9 cellular contexts compared by ENCODE assay signal in genomic region chr14:52314521-52315354, GRCh38. TPM values are rescaled to one million over a fixed set of nuclear protein-coding genes. Genes with fewer than 3 reads are reported as not detected.
DNase-seq lines count a peak whose midpoint lies in the region; ATAC-seq and TF ChIP-seq lines count a peak whose summit lies in the region.
"Had no signal": no experiment of that assay in that cellular context is flagged by ENCODE, and none has a peak within 500 bp of the region (broad histone marks: within the 10 kb centered on the region; RNA-seq: fewer than 3 reads in every experiment).

No MANE protein-coding gene starts in this region.

- no peak overlapping the region for H3K27ac ChIP-seq in DOHH2 (ENCODE audit: low read depth, low read length)
- H3K27ac ChIP-seq: KMS-11 had no signal

- intact Hi-C loops in lower leg skin (cut with DNase I; ENCODE audit: low total_unique reads): no loop called here

- TF ChIP-seq POLR2A in lower leg skin (IDR thresholded peaks at IDR 0.05): no peak

- TF ChIP-seq CTCF in DOHH2 (IDR thresholded peaks at IDR 0.05; ENCODE audit: low read depth, low read length, poor library complexity, severe bottlenecking) (no peak), WI38 (IDR thresholded peaks at IDR 0.05; ENCODE audit: low read depth, low read length) (no peak), choroid plexus epithelial cell (conservative IDR thresholded peaks at IDR 0.05; ENCODE audit: low read depth, low read length) (no peak), lower leg skin (IDR thresholded peaks at IDR 0.05) (no peak)

- no peaks in the 10 kb centered on the region for H3K36me3 ChIP-seq in DOHH2 (ENCODE audit: control insufficient read depth, low read length)

- H3K4me1 ChIP-seq in DOHH2 (ENCODE audit: control insufficient read depth, low read length): peaks cover 13% of the 10 kb centered on the region

- peak overlapping the region; percentile 7; the same call in 1 of the 2 replicates for H3K4me2 ChIP-seq in DOHH2 (ENCODE audit: low read length)
- H3K4me2 ChIP-seq: KMS-11 had no signal

- no peaks in the 10 kb centered on the region for H3K9me2 ChIP-seq in DOHH2 (replicated peaks; ENCODE audit: control insufficient read depth, low read length)

- H3K4me3 ChIP-seq in DOHH2 (ENCODE audit: low read length) (no peak overlapping the region), WI38 (ENCODE audit: low read depth, low read length) (peak overlapping the region; percentile 79), choroid plexus epithelial cell (ENCODE audit: low read depth, low read length) (peak overlapping the region; percentile 89), lower leg skin (ENCODE audit: low read depth, poor library complexity, severe bottlenecking) (peak overlapping the region; percentile 28)

- H3K9me3 ChIP-seq in DOHH2 (ENCODE audit: control insufficient read depth, insufficient read depth, low read length): peaks cover 3% of the 10 kb centered on the region

- 2 to 15% methylated on average over 24 to 47 of the region's 67 CpGs for WGBS in lower leg skin, 2 donors

- H4K20me1 ChIP-seq in DOHH2 (ENCODE audit: control insufficient read depth, insufficient read depth, low read depth, low read length): no peaks in the 10 kb centered on the region

- H3F3A ChIP-seq in DOHH2 (ENCODE audit: control insufficient read depth, insufficient read depth): no peaks in the 10 kb centered on the region

- DNase-seq in choroid plexus epithelial cell (ENCODE audit: low read depth) (peak; percentile 40), lower leg skin (ENCODE audit: low spot score in 2 of 2) (peak in 1 of 2 donors; percentile 87), medulla oblongata (ENCODE audit: extremely low spot score) (no peak), NCI-H1930 (lab: John Stamatoyannopoulos, UW) (no peak)
- DNase-seq in stimulated activated CD8-positive, alpha-beta memory T cell treated with anti-CD3 and anti-CD28 coated beads, Interleukin-12 subunit alpha, Interleukin-12 subunit beta, amount 100 ng/mL, for 4 hours (ENCODE audit: low read depth): peak; percentile 29

- peak; percentile 32 for ATAC-seq in HG02885 (IDR thresholded peaks at IDR 0.05; ENCODE audit: poor library complexity, unreplicated experiment)

- peaks cover 28% of the 10 kb centered on the region for H3K27me3 ChIP-seq in DOHH2 (ENCODE audit: control insufficient read depth, low read length)

- H3K79me2 ChIP-seq in DOHH2 (ENCODE audit: control insufficient read depth, low read length): no peaks in the 10 kb centered on the region

RNA-seq across cellular contexts. Expression of gene PTGER2, which starts 0.6 kb away (rescaled TPM):
- 1 to 10 TPM in 3 of 4 donors, under 1 TPM in 1; 0.15 to 3.6 (median 2.0) TPM for total RNA-seq in lower leg skin

RNA-seq across cellular contexts. Expression of gene PTGDR, which starts 47.2 kb away (rescaled TPM):
- 1 to 10 TPM in 1 of 4 donors, under 1 TPM in 2, not detected in 1; 0.65 to 2.8 (median 0.88) TPM for total RNA-seq in lower leg skin

Comparison
In these comparisons a context has a peak if more than half of its experiments do, and no peak if none do; other contexts are left out.
1. DNase-seq: peak in choroid plexus epithelial cell (single experiment) and stimulated activated CD8-positive, alpha-beta memory T cell treated with anti-CD3 and anti-CD28 coated beads, Interleukin-12 subunit alpha, Interleukin-12 subunit beta, amount 100 ng/mL, for 4 hours (single experiment); none in medulla oblongata (single experiment) and NCI-H1930 (0 of 2).